ENCODE assay signal across 22 cellular contexts in the genomic region with DNA sequence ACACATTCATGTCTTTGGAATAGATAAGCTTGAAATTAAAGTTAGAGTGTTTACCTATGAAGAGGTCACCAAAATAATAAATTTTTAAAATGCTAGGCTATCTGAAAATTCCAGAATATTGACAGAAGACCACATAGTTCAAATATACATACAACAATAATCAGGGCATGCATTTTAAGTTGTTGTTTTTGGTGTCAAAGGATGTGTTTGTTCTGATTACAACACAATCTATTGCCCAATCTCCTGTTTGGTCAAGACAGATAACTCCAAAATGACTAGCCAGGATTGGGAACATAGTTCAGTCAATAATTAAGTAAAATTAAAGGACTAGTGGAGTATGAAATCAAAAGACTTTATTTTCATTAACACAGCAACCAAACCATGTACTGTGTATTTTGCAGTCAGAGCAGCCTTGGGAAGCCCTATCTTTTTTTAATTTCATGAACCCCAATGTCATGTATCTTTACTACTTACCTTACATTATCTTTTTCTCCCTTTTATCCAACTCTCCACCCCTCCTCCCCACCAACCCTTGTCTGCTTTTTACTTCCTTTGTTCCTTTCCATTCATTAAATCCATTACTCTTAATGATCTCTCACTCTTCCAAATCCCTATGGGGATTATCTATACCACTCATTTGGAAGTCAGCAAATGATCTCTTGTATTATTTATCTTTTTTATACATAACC.
DNase-seq lines count a peak whose midpoint lies in the region; ATAC-seq and TF ChIP-seq lines count a peak whose summit lies in the region.
"Had no signal": no experiment of that assay in that cellular context is flagged by ENCODE, and none has a peak within 500 bp of the region (broad histone marks: within the 10 kb centered on the region; RNA-seq: fewer than 3 reads in every experiment).

No MANE protein-coding gene starts in this region.

- H3K36me3 ChIP-seq in SK-N-SH (replicated peaks in 1 of 2; ENCODE audit: control insufficient read depth in 1 of 2, insufficient read depth in 2 of 2, low read length in 1 of 2) (no peaks in the 10 kb centered on the region), OCI-LY7 (ENCODE audit: insufficient read depth, low read length) (no peaks in the 10 kb centered on the region)
- H3K36me3 ChIP-seq: sigmoid colon, tibial nerve had no signal

- TF ChIP-seq RAD21 in SK-N-SH (IDR thresholded peaks at IDR 0.05; ENCODE audit: low read length), result no peak

- no peak overlapping the region for H3K4me3 ChIP-seq in NB4 (ENCODE audit: low read depth, low read length)
- no peak overlapping the region for H3K4me3 ChIP-seq in choroid plexus epithelial cell (ENCODE audit: low read depth, low read length)
- no peak overlapping the region for H3K4me3 ChIP-seq in SK-N-SH (ENCODE audit: low read depth in 2 of 2, low read length in 1 of 2)
- H3K4me3 ChIP-seq in OCI-LY7 (ENCODE audit: low read depth, low read length, poor library complexity, severe bottlenecking), result no peak overlapping the region
- H3K4me3 ChIP-seq: body of pancreas, coronary artery, GM23338, sigmoid colon, tibial nerve had no signal

- TF ChIP-seq EP300 in SK-N-SH (IDR thresholded peaks at IDR 0.05; ENCODE audit: borderline replicate concordance in 1 of 2, low read depth in 1 of 2, low read length in 1 of 2), result no peak

- H3K27ac ChIP-seq in SK-N-SH (ENCODE audit: low read depth in 2 of 2, low read length in 1 of 2), result no peak overlapping the region
- no peak overlapping the region for H3K27ac ChIP-seq in OCI-LY7 (ENCODE audit: low read depth, low read length, poor library complexity, severe bottlenecking)
- H3K27ac ChIP-seq: body of pancreas, coronary artery, sigmoid colon, tibial nerve had no signal

- ATAC-seq in left lobe of liver (peak; percentile 85), HG02678 (IDR thresholded peaks at IDR 0.05; ENCODE audit: unreplicated experiment) (no peak)
- ATAC-seq: activated CD8-positive, alpha-beta memory T cell treated with anti-CD3 and anti-CD28 coated beads, Interleukin-2, amount 10 ng/mL, durations not matched to agents 7 days and 5 days; body of pancreas; GM23338 had no signal

- DNase-seq in CMK (ENCODE audit: low read depth) (peak; percentile 27), NB4 (ENCODE audit: low read depth) (peak; percentile 61), choroid plexus epithelial cell (ENCODE audit: low read depth) (peak; percentile 29), left lobe of liver (ENCODE audit: low spot score) (no peak), SK-N-SH (no peak), OCI-LY7 (ENCODE audit: low spot score) (no peak), occipital lobe (lab: John Stamatoyannopoulos, UW) (no peak)
- DNase-seq: activated CD4-positive, alpha-beta T cell treated with anti-CD3 and anti-CD28 coated beads for 48 hours; activated CD8-positive, alpha-beta memory T cell treated with anti-CD3 and anti-CD28 coated beads, Interleukin-2, amount 10 ng/mL, durations not matched to agents 7 days and 5 days; activated naive CD8-positive, alpha-beta T cell treated with anti-CD3 and anti-CD28 coated beads for 36 hours; body of pancreas; CD4-positive, alpha-beta memory T cell; mesendoderm; naive B cell; NCI-H1048; NCI-H187 treated with DMSO at 0.1 percent for 48 hours; sigmoid colon; stimulated activated naive CD4-positive, alpha-beta T cell treated with Interleukin-2 at 50 U/mL for 16 hours had no signal

- no peak for TF ChIP-seq POLR2A in NB4 (IDR thresholded peaks at IDR 0.05; ENCODE audit: extremely low read depth, insufficient read length)

- peaks cover 44% of the 10 kb centered on the region for H3F3A ChIP-seq in SK-N-SH (replicated peaks; ENCODE audit: insufficient read depth)

- peaks cover 17% of the 10 kb centered on the region; the same call in 1 of the 2 replicates for H3K79me2 ChIP-seq in SK-N-SH (ENCODE audit: insufficient read depth)
- H3K79me2 ChIP-seq in OCI-LY7 (ENCODE audit: insufficient read depth, low read depth, low read length), result no peaks in the 10 kb centered on the region

- POLR2A ChIA-PET in SK-N-SH (lab: Yijun Ruan, JAX), result no interaction called here
- POLR2A ChIA-PET in OCI-LY7 (lab: Charles Lee), result interaction anchor here (1.1 kb wide), 1 partner anchor 21 kb away, joined by 6 read pairs; no protein-coding TSS in a partner anchor

- no TSS peak for BruUV-seq in OCI-LY7 (replicated peaks; lab: Mats Ljungman, UMichigan)

- no peak overlapping the region for H3K9ac ChIP-seq in SK-N-SH

- H3K9me2 ChIP-seq in SK-N-SH (no peaks in the 10 kb centered on the region), OCI-LY7 (ENCODE audit: insufficient read depth, low read length) (no peaks in the 10 kb centered on the region)

- no peak for TF ChIP-seq CTCF in NB4 (IDR thresholded peaks at IDR 0.05; ENCODE audit: low read depth, low read length)
- TF ChIP-seq CTCF in choroid plexus epithelial cell (conservative IDR thresholded peaks at IDR 0.05; ENCODE audit: low read depth, low read length), result no peak
- TF ChIP-seq CTCF in SK-N-SH (IDR thresholded peaks at IDR 0.05), result no peak
- TF ChIP-seq CTCF in OCI-LY7 (conservative IDR thresholded peaks at IDR 0.05; ENCODE audit: low read length), result no peak

- no peaks in the 10 kb centered on the region for H3K9me3 ChIP-seq in SK-N-SH
- H3K9me3 ChIP-seq in OCI-LY7 (ENCODE audit: low read length), result no peaks in the 10 kb centered on the region
- H3K9me3 ChIP-seq: body of pancreas, sigmoid colon, tibial nerve had no signal

- H4K20me1 ChIP-seq in SK-N-SH (ENCODE audit: insufficient read depth) (peaks cover 19% of the 10 kb centered on the region), OCI-LY7 (ENCODE audit: insufficient read depth, low read length) (no peaks in the 10 kb centered on the region)

- no peak overlapping the region for H2AFZ ChIP-seq in SK-N-SH (ENCODE audit: low read depth)
- H2AFZ ChIP-seq in OCI-LY7 (ENCODE audit: low read length), result no peak overlapping the region
- H2AFZ ChIP-seq: GM23338 had no signal

- intact Hi-C loops in OCI-LY7 (cut with micrococcal nuclease; ENCODE audit: unreplicated experiment), result no loop called here

- H3K4me2 ChIP-seq in SK-N-SH (no peak overlapping the region), OCI-LY7 (ENCODE audit: low read length) (no peak overlapping the region)
- H3K4me2 ChIP-seq: GM23338 had no signal

- CTCF ChIA-PET in SK-N-SH (lab: Yijun Ruan, JAX) (interaction anchor here (1.0 to 1.2 kb wide), 2 partner anchors 11 to 22 kb away, joined by 3 read pairs; no protein-coding TSS in a partner anchor), OCI-LY7 (lab: Charles Lee; ENCODE audit: unreplicated experiment) (no interaction called here)

- no peaks in the 10 kb centered on the region for H3K27me3 ChIP-seq in SK-N-SH (ENCODE audit: insufficient read depth)
- H3K27me3 ChIP-seq: body of pancreas, sigmoid colon, tibial nerve had no signal

- no peaks in the 10 kb centered on the region; a peak in 1 of 4 replicates for H3K4me1 ChIP-seq in SK-N-SH (ENCODE audit: control insufficient read depth in 1 of 2, insufficient read depth in 2 of 2, low read depth in 1 of 2, low read length in 1 of 2)
- no peaks in the 10 kb centered on the region for H3K4me1 ChIP-seq in OCI-LY7 (ENCODE audit: insufficient read depth, low read length, poor library complexity, severe bottlenecking)
- H3K4me1 ChIP-seq: sigmoid colon had no signal

TF ChIP-seq in SK-N-SH, 30 proteins besides CTCF, POLR2A, EP300 and RAD21 (continues in another document):
- no peak for TF ChIP-seq RCOR1 (IDR thresholded peaks at IDR 0.05; ENCODE audit: low read length)
- TF ChIP-seq TAF1 (IDR thresholded peaks at IDR 0.05; ENCODE audit: borderline replicate concordance, low read depth, low read length), result no peak
- TF ChIP-seq, protein P1, sequence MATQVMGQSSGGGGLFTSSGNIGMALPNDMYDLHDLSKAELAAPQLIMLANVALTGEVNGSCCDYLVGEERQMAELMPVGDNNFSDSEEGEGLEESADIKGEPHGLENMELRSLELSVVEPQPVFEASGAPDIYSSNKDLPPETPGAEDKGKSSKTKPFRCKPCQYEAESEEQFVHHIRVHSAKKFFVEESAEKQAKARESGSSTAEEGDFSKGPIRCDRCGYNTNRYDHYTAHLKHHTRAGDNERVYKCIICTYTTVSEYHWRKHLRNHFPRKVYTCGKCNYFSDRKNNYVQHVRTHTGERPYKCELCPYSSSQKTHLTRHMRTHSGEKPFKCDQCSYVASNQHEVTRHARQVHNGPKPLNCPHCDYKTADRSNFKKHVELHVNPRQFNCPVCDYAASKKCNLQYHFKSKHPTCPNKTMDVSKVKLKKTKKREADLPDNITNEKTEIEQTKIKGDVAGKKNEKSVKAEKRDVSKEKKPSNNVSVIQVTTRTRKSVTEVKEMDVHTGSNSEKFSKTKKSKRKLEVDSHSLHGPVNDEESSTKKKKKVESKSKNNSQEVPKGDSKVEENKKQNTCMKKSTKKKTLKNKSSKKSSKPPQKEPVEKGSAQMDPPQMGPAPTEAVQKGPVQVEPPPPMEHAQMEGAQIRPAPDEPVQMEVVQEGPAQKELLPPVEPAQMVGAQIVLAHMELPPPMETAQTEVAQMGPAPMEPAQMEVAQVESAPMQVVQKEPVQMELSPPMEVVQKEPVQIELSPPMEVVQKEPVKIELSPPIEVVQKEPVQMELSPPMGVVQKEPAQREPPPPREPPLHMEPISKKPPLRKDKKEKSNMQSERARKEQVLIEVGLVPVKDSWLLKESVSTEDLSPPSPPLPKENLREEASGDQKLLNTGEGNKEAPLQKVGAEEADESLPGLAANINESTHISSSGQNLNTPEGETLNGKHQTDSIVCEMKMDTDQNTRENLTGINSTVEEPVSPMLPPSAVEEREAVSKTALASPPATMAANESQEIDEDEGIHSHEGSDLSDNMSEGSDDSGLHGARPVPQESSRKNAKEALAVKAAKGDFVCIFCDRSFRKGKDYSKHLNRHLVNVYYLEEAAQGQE (IDR thresholded peaks at IDR 0.05; ENCODE audit: low read depth, low read length), result no peak
- TF ChIP-seq TEAD4 (IDR thresholded peaks at IDR 0.05; ENCODE audit: borderline replicate concordance, insufficient read depth), result no peak
- TF ChIP-seq, protein P2, sequence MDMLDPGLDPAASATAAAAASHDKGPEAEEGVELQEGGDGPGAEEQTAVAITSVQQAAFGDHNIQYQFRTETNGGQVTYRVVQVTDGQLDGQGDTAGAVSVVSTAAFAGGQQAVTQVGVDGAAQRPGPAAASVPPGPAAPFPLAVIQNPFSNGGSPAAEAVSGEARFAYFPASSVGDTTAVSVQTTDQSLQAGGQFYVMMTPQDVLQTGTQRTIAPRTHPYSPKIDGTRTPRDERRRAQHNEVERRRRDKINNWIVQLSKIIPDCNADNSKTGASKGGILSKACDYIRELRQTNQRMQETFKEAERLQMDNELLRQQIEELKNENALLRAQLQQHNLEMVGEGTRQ (IDR thresholded peaks at IDR 0.05; ENCODE audit: borderline replicate concordance, low read depth, low read length), result no peak
- no peak for TF ChIP-seq POLR2AphosphoS5 (IDR thresholded peaks at IDR 0.05; ENCODE audit: low read depth, low read length)
- TF ChIP-seq TCF12 (IDR thresholded peaks at IDR 0.05), result no peak

Comparison
In these comparisons a context has a peak if more than half of its experiments do, and no peak if none do; other contexts are left out.
1. DNase-seq: peak in CMK (single experiment), NB4 (single experiment) and choroid plexus epithelial cell (single experiment); none in left lobe of liver (single experiment), SK-N-SH (single experiment), OCI-LY7 (single experiment) and occipital lobe (single experiment).